ENCODE assay signal across 19 cellular contexts in genomic region chr3:53179580-53179979, GRCh38.
"Had no signal": no experiment of that assay in that cellular context is flagged by ENCODE, and none has a peak within 500 bp of the region (broad histone marks: within the 10 kb centered on the region; RNA-seq: fewer than 3 reads in every experiment).

No MANE protein-coding gene starts in this region.

- H3K27ac Mint-ChIP-seq: activated naive CD4-positive, alpha-beta T cell treated with anti-CD3 and anti-CD28 coated beads, Interleukin-2, amount 10 ng/mL, durations not matched to agents 7 days and 5 days; activated T-helper 17 cell treated with anti-CD3 and anti-CD28 coated beads, Interleukin-2, amount 50 U/mL, for 72 hours; mesothelial cell of epicardium; T-helper 2 cell treated with Interferon-gamma antibody and Interleukin-4, amounts not matched to agents 5 μg/mL and 100 μg/mL, for 36 hours; type B pancreatic cell had no signal

- H3K36me3 ChIP-seq: breast epithelium had no signal

- H3K9me3 Mint-ChIP-seq: activated naive CD4-positive, alpha-beta T cell treated with anti-CD3 and anti-CD28 coated beads, Interleukin-2, amount 10 ng/mL, durations not matched to agents 7 days and 5 days; activated T-helper 17 cell treated with anti-CD3 and anti-CD28 coated beads, Interleukin-2, amount 50 U/mL, for 72 hours; mesothelial cell of epicardium; T-helper 2 cell treated with Interferon-gamma antibody and Interleukin-4, amounts not matched to agents 5 μg/mL and 100 μg/mL, for 36 hours; type B pancreatic cell had no signal

- H3K36me3 Mint-ChIP-seq: type B pancreatic cell had no signal

- H3K27ac ChIP-seq: ascending aorta, breast epithelium, gastroesophageal sphincter, heart right ventricle, lower lobe of right lung had no signal

- ATAC-seq: activated T-helper 17 cell treated with anti-CD3 and anti-CD28 coated beads, Interleukin-2, amount 50 U/mL, for 72 hours; gastroesophageal sphincter; heart right ventricle; left colon; lower lobe of right lung; stimulated activated naive CD8-positive, alpha-beta T cell treated with anti-CD3 and anti-CD28 coated beads, Interleukin-15, Interleukin-2, amounts not matched to agents 100 U/mL and 50 U/mL, for 24 hours had no signal

- H3K27me3 ChIP-seq: ascending aorta, breast epithelium, dorsolateral prefrontal cortex, gastroesophageal sphincter, heart right ventricle had no signal

- H3K4me3 ChIP-seq: ascending aorta, breast epithelium, dorsolateral prefrontal cortex, gastroesophageal sphincter, heart right ventricle, lower lobe of right lung had no signal

- H3K9me3 ChIP-seq: ascending aorta, breast epithelium, gastroesophageal sphincter, heart right ventricle, lower lobe of right lung had no signal

- H3K27me3 Mint-ChIP-seq: activated naive CD4-positive, alpha-beta T cell treated with anti-CD3 and anti-CD28 coated beads, Interleukin-2, amount 10 ng/mL, durations not matched to agents 7 days and 5 days; activated T-helper 17 cell treated with anti-CD3 and anti-CD28 coated beads, Interleukin-2, amount 50 U/mL, for 72 hours; type B pancreatic cell had no signal

- H3K4me3 Mint-ChIP-seq: activated naive CD4-positive, alpha-beta T cell treated with anti-CD3 and anti-CD28 coated beads, Interleukin-2, amount 10 ng/mL, durations not matched to agents 7 days and 5 days; activated T-helper 17 cell treated with anti-CD3 and anti-CD28 coated beads, Interleukin-2, amount 50 U/mL, for 72 hours; mesothelial cell of epicardium; T-helper 2 cell treated with Interferon-gamma antibody and Interleukin-4, amounts not matched to agents 5 μg/mL and 100 μg/mL, for 36 hours; type B pancreatic cell had no signal

- DNase-seq: activated CD4-positive, CD25-positive, alpha-beta regulatory T cell treated with anti-CD3 and anti-CD28 coated beads, Interleukin-2, amount 50 U/mL, for 72 hours; activated naive CD4-positive, alpha-beta T cell treated with anti-CD3 and anti-CD28 coated beads, Interleukin-2, amount 10 ng/mL, durations not matched to agents 7 days and 5 days; dorsolateral prefrontal cortex; erythroblast; heart right ventricle; left colon; lower lobe of right lung; posterior cingulate gyrus; retina; stimulated activated CD4-positive, alpha-beta T cell treated with anti-CD3 and anti-CD28 coated beads, Interleukin-4, amount 100 ng/mL, for 1 hour; stimulated activated naive CD8-positive, alpha-beta T cell treated with anti-CD3 and anti-CD28 coated beads, Interleukin-15, Interleukin-2, amounts not matched to agents 100 U/mL and 50 U/mL, for 24 hours; SW 1271 had no signal

- H3K4me1 Mint-ChIP-seq: activated naive CD4-positive, alpha-beta T cell treated with anti-CD3 and anti-CD28 coated beads, Interleukin-2, amount 10 ng/mL, durations not matched to agents 7 days and 5 days; activated T-helper 17 cell treated with anti-CD3 and anti-CD28 coated beads, Interleukin-2, amount 50 U/mL, for 72 hours; mesothelial cell of epicardium had no signal

- H3K4me1 ChIP-seq: ascending aorta, breast epithelium, gastroesophageal sphincter had no signal
